In the genomic region with DNA sequence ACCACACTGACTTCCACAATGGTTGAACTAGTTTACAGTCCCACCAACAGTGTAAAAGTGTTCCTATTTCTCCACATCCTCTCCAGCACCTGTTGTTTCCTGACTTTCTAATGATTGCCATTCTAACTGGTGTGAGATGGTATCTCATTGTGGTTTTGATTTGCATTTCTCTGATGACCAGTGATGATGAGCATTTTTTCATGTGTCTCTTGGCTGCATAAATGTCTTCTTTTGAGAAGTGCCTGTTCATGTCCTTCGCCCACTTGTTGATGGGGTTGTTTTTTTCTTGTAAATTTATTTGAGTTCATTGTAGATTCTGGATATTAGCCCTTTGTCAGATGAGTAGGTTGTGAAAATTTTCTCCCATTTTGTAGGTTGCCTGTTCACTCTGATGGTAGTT, we compare ENCODE assay signal across 2 cellular contexts.
DNase-seq lines count a peak whose midpoint lies in the region; TF ChIP-seq lines count a peak whose summit lies in the region.
"Not testable (repeated sequence)": the region's sequence is repeated elsewhere in the genome, so short reads cannot be mapped to it uniquely, and the experiment has no call there.

No MANE protein-coding gene starts in this region.

- not testable (repeated sequence) for H3K4me1 Mint-ChIP-seq in activated CD4-positive, alpha-beta T cell treated with anti-CD3 and anti-CD28 coated beads, Interleukin-2, amount 10 ng/mL, durations not matched to agents 24 days and 14 days

- DNase-seq in activated CD4-positive, alpha-beta T cell treated with anti-CD3 and anti-CD28 coated beads, Interleukin-2, amount 10 ng/mL, durations not matched to agents 24 days and 14 days, result peak; percentile 1

- not testable (repeated sequence) for H3K36me3 ChIP-seq in HEK293 (ENCODE audit: control insufficient read depth in 2 of 2, insufficient read depth in 1 of 2, low read length in 2 of 2)

- H3K36me3 Mint-ChIP-seq in activated CD4-positive, alpha-beta T cell treated with anti-CD3 and anti-CD28 coated beads, Interleukin-2, amount 10 ng/mL, durations not matched to agents 24 days and 14 days (ENCODE audit: low read depth), result not testable (repeated sequence)

- H3K9me3 Mint-ChIP-seq in activated CD4-positive, alpha-beta T cell treated with anti-CD3 and anti-CD28 coated beads, Interleukin-2, amount 10 ng/mL, durations not matched to agents 24 days and 14 days, result not testable (repeated sequence)

- H3K4me1 ChIP-seq in HEK293 (ENCODE audit: control insufficient read depth, insufficient read depth, low read length), result not testable (repeated sequence)

- not testable (repeated sequence) for H3K4me3 Mint-ChIP-seq in activated CD4-positive, alpha-beta T cell treated with anti-CD3 and anti-CD28 coated beads, Interleukin-2, amount 10 ng/mL, durations not matched to agents 24 days and 14 days

- not testable (repeated sequence) for H3K9me3 ChIP-seq in HEK293 (ENCODE audit: control insufficient read depth, insufficient read depth, low read depth, low read length)

- not testable (repeated sequence) for H3K27ac Mint-ChIP-seq in activated CD4-positive, alpha-beta T cell treated with anti-CD3 and anti-CD28 coated beads, Interleukin-2, amount 10 ng/mL, durations not matched to agents 24 days and 14 days

- H3K4me3 ChIP-seq in HEK293 (ENCODE audit: low read depth, low read length), result not testable (repeated sequence)

- not testable (repeated sequence) for H3K27ac ChIP-seq in HEK293 (ENCODE audit: extremely low read depth, low read depth, low read length)

- POLR2A ChIA-PET in HEK293 (lab: Yijun Ruan, JAX), result not testable (repeated sequence)

- TF ChIP-seq CTCF in HEK293 (tag by site-specific recombination; IDR thresholded peaks at IDR 0.05), result not testable (repeated sequence)

- not testable (repeated sequence) for H3K27me3 Mint-ChIP-seq in activated CD4-positive, alpha-beta T cell treated with anti-CD3 and anti-CD28 coated beads, Interleukin-2, amount 10 ng/mL, durations not matched to agents 24 days and 14 days

- CTCF ChIA-PET in HEK293 (lab: Yijun Ruan, JAX), result not testable (repeated sequence)

- intact Hi-C loops in activated CD4-positive, alpha-beta T cell treated with anti-CD3 and anti-CD28 coated beads, Interleukin-2, amount 10 ng/mL, durations not matched to agents 24 days and 14 days (cut with micrococcal nuclease), result not testable (repeated sequence)

TF ChIP-seq in HEK293, 187 proteins besides CTCF, POLR2A, EP300 and RAD21:
- 0 out of 2 replicates have a peak, but pooled peaks have one; percentile 61 for TF ChIP-seq SCRT1 (tag by site-specific recombination; IDR thresholded peaks at IDR 0.05; ENCODE audit: borderline replicate concordance)
